ENCODE assay signal across 8 cellular contexts in genomic region chr11:71928739-71929443, GRCh38. TPM values are rescaled to one million over a fixed set of nuclear protein-coding genes. Genes with fewer than 3 reads are reported as not detected.
A peak's percentile ranks its signal among the peaks of the same experiment; 100 is the strongest.
DNase-seq lines count a peak whose midpoint lies in the region; ATAC-seq and TF ChIP-seq lines count a peak whose summit lies in the region.

Gene RNF121, plus strand, starts transcription at chr11:71929046. Its CDS starts 16 bp downstream, at chr11:71929062.

- H3K27me3 Mint-ChIP-seq in activated T-cell treated with anti-CD3 and anti-CD28 coated beads, Interleukin-2, amount 50 U/mL, for 4 hours (ENCODE audit: low read depth) = no peaks in the 10 kb centered on the region

- DNase-seq in DMS153 (lab: John Stamatoyannopoulos, UW) = peak; percentile 91
- DNase-seq in KBM-7 = peak; percentile 97
- peak; percentile 96 for DNase-seq in activated T-cell treated with anti-CD3 and anti-CD28 coated beads, Interleukin-2, amount 50 U/mL, for 4 hours
- DNase-seq in stimulated activated CD8-positive, alpha-beta memory T cell treated with anti-CD3 and anti-CD28 coated beads, Interleukin-7, amount 100 ng/mL, for 48 hours (ENCODE audit: extremely low read depth in 1 of 2, low read depth in 1 of 2) = peak; percentile 93 to 99

- H3K36me3 ChIP-seq in muscle layer of duodenum (ENCODE audit: control insufficient read depth in 1 of 2, insufficient read depth in 2 of 2, low read length in 2 of 2) = peaks cover 5 to 6% of the 10 kb centered on the region in 2 donors

- H3K4me1 ChIP-seq in muscle layer of duodenum (ENCODE audit: control insufficient read depth in 1 of 2, insufficient read depth in 2 of 2, low read length in 2 of 2) = peaks cover 15 to 29% of the 10 kb centered on the region in 2 donors

- H3K4me3 ChIP-seq in muscle layer of duodenum (ENCODE audit: low read depth in 1 of 2, low read length in 2 of 2) = peak within 1 kb of the TSS; percentile 99

- no peaks in the 10 kb centered on the region for H3K9me3 ChIP-seq in muscle layer of duodenum (ENCODE audit: control insufficient read depth in 1 of 2, low read length in 2 of 2)

- H3K36me3 Mint-ChIP-seq in activated T-cell treated with anti-CD3 and anti-CD28 coated beads, Interleukin-2, amount 50 U/mL, for 4 hours (ENCODE audit: insufficient read depth) = no peaks in the 10 kb centered on the region

- peak within 1 kb of the TSS; percentile 99 for H3K27ac ChIP-seq in muscle layer of duodenum (ENCODE audit: low read length)

- peaks cover 46% of the 10 kb centered on the region for H3K4me1 Mint-ChIP-seq in activated T-cell treated with anti-CD3 and anti-CD28 coated beads, Interleukin-2, amount 50 U/mL, for 4 hours (ENCODE audit: low read depth)

- in situ Hi-C loops in KBM-7 (cut with MboI; ENCODE audit: low pct_unique_long_range_greater_than_20kb, low sequenced_read_pairs) = no loop called here

- no peaks in the 10 kb centered on the region for H3K27me3 ChIP-seq in muscle layer of duodenum (ENCODE audit: low read depth, low read length)

- ATAC-seq in GM21717 (IDR thresholded peaks at IDR 0.05; ENCODE audit: unreplicated experiment) (peak; percentile 69), esophagus mucosa (peak; percentile 97)
- ATAC-seq in activated T-cell treated with anti-CD3 and anti-CD28 coated beads, Interleukin-2, amount 50 U/mL, for 4 hours = peak; percentile 89

- H3K9me3 Mint-ChIP-seq in activated T-cell treated with anti-CD3 and anti-CD28 coated beads, Interleukin-2, amount 50 U/mL, for 4 hours = no peaks in the 10 kb centered on the region

- H3K4me3 Mint-ChIP-seq in activated T-cell treated with anti-CD3 and anti-CD28 coated beads, Interleukin-2, amount 50 U/mL, for 4 hours = peak within 1 kb of the TSS; percentile 99

TF ChIP-seq in PFSK-1, 5 proteins besides CTCF, POLR2A, EP300 and RAD21:
- TF ChIP-seq FOXP2 (optimal IDR thresholded peaks at IDR 0.05; ENCODE audit: borderline replicate concordance, extremely low read depth, extremely low read length, insufficient read depth) (peak; percentile 74), SIN3A (IDR thresholded peaks at IDR 0.05; ENCODE audit: borderline replicate concordance, insufficient read depth, low read length) (peak; percentile 94; the same call in 1 of the 2 replicates), POLR2AphosphoS5 (IDR thresholded peaks at IDR 0.05; ENCODE audit: low read depth, low read length) (peak; percentile 86), TAF1 (IDR thresholded peaks at IDR 0.05; ENCODE audit: borderline replicate concordance, insufficient read depth, low read length) (peak; percentile 91)
- TF ChIP-seq, protein P1, sequence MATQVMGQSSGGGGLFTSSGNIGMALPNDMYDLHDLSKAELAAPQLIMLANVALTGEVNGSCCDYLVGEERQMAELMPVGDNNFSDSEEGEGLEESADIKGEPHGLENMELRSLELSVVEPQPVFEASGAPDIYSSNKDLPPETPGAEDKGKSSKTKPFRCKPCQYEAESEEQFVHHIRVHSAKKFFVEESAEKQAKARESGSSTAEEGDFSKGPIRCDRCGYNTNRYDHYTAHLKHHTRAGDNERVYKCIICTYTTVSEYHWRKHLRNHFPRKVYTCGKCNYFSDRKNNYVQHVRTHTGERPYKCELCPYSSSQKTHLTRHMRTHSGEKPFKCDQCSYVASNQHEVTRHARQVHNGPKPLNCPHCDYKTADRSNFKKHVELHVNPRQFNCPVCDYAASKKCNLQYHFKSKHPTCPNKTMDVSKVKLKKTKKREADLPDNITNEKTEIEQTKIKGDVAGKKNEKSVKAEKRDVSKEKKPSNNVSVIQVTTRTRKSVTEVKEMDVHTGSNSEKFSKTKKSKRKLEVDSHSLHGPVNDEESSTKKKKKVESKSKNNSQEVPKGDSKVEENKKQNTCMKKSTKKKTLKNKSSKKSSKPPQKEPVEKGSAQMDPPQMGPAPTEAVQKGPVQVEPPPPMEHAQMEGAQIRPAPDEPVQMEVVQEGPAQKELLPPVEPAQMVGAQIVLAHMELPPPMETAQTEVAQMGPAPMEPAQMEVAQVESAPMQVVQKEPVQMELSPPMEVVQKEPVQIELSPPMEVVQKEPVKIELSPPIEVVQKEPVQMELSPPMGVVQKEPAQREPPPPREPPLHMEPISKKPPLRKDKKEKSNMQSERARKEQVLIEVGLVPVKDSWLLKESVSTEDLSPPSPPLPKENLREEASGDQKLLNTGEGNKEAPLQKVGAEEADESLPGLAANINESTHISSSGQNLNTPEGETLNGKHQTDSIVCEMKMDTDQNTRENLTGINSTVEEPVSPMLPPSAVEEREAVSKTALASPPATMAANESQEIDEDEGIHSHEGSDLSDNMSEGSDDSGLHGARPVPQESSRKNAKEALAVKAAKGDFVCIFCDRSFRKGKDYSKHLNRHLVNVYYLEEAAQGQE (IDR thresholded peaks at IDR 0.05; ENCODE audit: insufficient read depth in 1 of 2, low read depth in 2 of 2, low read length in 2 of 2) = 0 out of 4 replicates have a peak, but pooled peaks of 1 of the 2 experiments have one; percentile 16

RNA-seq across cellular contexts. Expression of gene RNF121, which starts in this region (rescaled TPM):
- polyA plus RNA-seq in PFSK-1 (2012; ENCODE audit: insufficient read length, low read depth) = 27.9 TPM
- 10 to 100 TPM; 38.3 to 46.0 (median 43.0) TPM for total RNA-seq in activated T-cell treated with anti-CD3 and anti-CD28 coated beads, Interleukin-2, amount 50 U/mL, for 4 hours
- total RNA-seq in esophagus mucosa = 17.7 TPM

Comparison
In these comparisons a context has a peak if more than half of its experiments do, and no peak if none do; other contexts are left out.
1. Peak in every context shown above with its lines: DNase-seq, ATAC-seq, H3K4me3 ChIP-seq and H3K27ac ChIP-seq.